In genomic region chr6:53310751-53311585, GRCh38 we compare ENCODE assay signal across 2 cellular contexts.
TF ChIP-seq lines count a peak whose summit lies in the region.

No MANE protein-coding gene starts in this region.

TF ChIP-seq in IMR-90, 13 proteins besides CTCF, POLR2A, EP300 and RAD21 (continued from another document):
- TF ChIP-seq ELK1 (IDR thresholded peaks at IDR 0.05; ENCODE audit: borderline replicate concordance, low read depth, low read length), result no peak
- TF ChIP-seq MAZ (IDR thresholded peaks at IDR 0.05; ENCODE audit: borderline replicate concordance, low read depth, low read length), result no peak
- no peak for TF ChIP-seq RCOR1 (IDR thresholded peaks at IDR 0.05; ENCODE audit: insufficient replicate concordance, low read length)
- TF ChIP-seq NFE2L2 (IDR thresholded peaks at IDR 0.05; ENCODE audit: low read depth, low read length), result no peak
- TF ChIP-seq MXI1 (IDR thresholded peaks at IDR 0.05; ENCODE audit: borderline replicate concordance, low read depth, low read length), result no peak
- TF ChIP-seq USF2 (IDR thresholded peaks at IDR 0.05; ENCODE audit: low read depth, low read length), result no peak
- no peak for TF ChIP-seq SMC3 (IDR thresholded peaks at IDR 0.05; ENCODE audit: low read depth, low read length)
- TF ChIP-seq CEBPB (IDR thresholded peaks at IDR 0.05; ENCODE audit: low read depth, low read length), result no peak
- no peak for TF ChIP-seq CHD1 (IDR thresholded peaks at IDR 0.05; ENCODE audit: low read depth, low read length)
TF ChIP-seq in IMR-90: peak in this region for 0.

TF ChIP-seq in WTC11, 78 proteins besides CTCF, POLR2A, EP300 and RAD21 (continued from another document):
- TF ChIP-seq AFF4 (CRISPR knock-in tag; IDR thresholded peaks at IDR 0.05; ENCODE audit: borderline replicate concordance) (no peak), ZNF121 (CRISPR knock-in tag; IDR thresholded peaks at IDR 0.05) (no peak), TCF7 (CRISPR knock-in tag; IDR thresholded peaks at IDR 0.05; ENCODE audit: low read depth) (no peak), TEAD4 (CRISPR knock-in tag; IDR thresholded peaks at IDR 0.05) (no peak), SP1 (CRISPR knock-in tag; conservative IDR thresholded peaks at IDR 0.05) (no peak), RORB (CRISPR knock-in tag; IDR thresholded peaks at IDR 0.05) (no peak), ARID4B (CRISPR knock-in tag; IDR thresholded peaks at IDR 0.05; ENCODE audit: borderline replicate concordance) (no peak), GABPB1 (CRISPR knock-in tag; IDR thresholded peaks at IDR 0.05) (no peak), HMGA2 (CRISPR knock-in tag; IDR thresholded peaks at IDR 0.05) (no peak), E2F4 (CRISPR knock-in tag; IDR thresholded peaks at IDR 0.05; ENCODE audit: borderline replicate concordance, low read depth) (no peak), NR3C1 (CRISPR knock-in tag; conservative IDR thresholded peaks at IDR 0.05; ENCODE audit: low read depth) (no peak)
- TF ChIP-seq, protein P1, sequence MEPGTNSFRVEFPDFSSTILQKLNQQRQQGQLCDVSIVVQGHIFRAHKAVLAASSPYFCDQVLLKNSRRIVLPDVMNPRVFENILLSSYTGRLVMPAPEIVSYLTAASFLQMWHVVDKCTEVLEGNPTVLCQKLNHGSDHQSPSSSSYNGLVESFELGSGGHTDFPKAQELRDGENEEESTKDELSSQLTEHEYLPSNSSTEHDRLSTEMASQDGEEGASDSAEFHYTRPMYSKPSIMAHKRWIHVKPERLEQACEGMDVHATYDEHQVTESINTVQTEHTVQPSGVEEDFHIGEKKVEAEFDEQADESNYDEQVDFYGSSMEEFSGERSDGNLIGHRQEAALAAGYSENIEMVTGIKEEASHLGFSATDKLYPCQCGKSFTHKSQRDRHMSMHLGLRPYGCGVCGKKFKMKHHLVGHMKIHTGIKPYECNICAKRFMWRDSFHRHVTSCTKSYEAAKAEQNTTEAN (CRISPR knock-in tag; IDR thresholded peaks at IDR 0.05), result no peak
